ENCODE assay signal across 8 cellular contexts in genomic region chr1:41432481-41433280, GRCh38. TPM values are rescaled to one million over a fixed set of nuclear protein-coding genes. Genes with fewer than 3 reads are reported as not detected.
DNase-seq lines count a peak whose midpoint lies in the region; ATAC-seq and TF ChIP-seq lines count a peak whose summit lies in the region.

No MANE protein-coding gene starts in this region.

- peaks cover 5% of the 10 kb centered on the region for H3K27me3 ChIP-seq in CD4-positive, alpha-beta memory T cell (ENCODE audit: insufficient read depth, low read length)

- ATAC-seq in activated CD8-positive, alpha-beta T cell treated with anti-CD3 and anti-CD28 coated beads for 36 hours: peak; percentile 98
- ATAC-seq in effector memory CD8-positive, alpha-beta T cell (replicated peaks): peak; percentile 71
- ATAC-seq in memory B cell (ENCODE audit: low read depth) (peak; percentile 49), HG02938 (IDR thresholded peaks at IDR 0.05; ENCODE audit: unreplicated experiment) (no peak)

- H3K9me3 ChIP-seq in CD4-positive, alpha-beta memory T cell (ENCODE audit: control insufficient read depth in 1 of 2, low read length in 2 of 2): no peaks in the 10 kb centered on the region

- no peak overlapping the region for H3K27ac Mint-ChIP-seq in CD4-positive, alpha-beta memory T cell
- H3K27ac Mint-ChIP-seq in activated CD8-positive, alpha-beta T cell treated with anti-CD3 and anti-CD28 coated beads for 36 hours: no peak overlapping the region
- no peak overlapping the region for H3K27ac Mint-ChIP-seq in effector memory CD8-positive, alpha-beta T cell
- no peak overlapping the region for H3K27ac Mint-ChIP-seq in memory B cell

- peak in 4 of 5 donors; percentile 31 to 44 (median 40) for DNase-seq in CD4-positive, alpha-beta memory T cell
- DNase-seq in HCEC 1CT (peak; percentile 84), NCI-H748 treated with DMSO at 0.1 percent for 48 hours (lab: John Stamatoyannopoulos, UW) (peak; percentile 93), memory B cell (ENCODE audit: low spot score in 2 of 2) (peak; percentile 29 to 35)
- peak; percentile 91 for DNase-seq in activated CD8-positive, alpha-beta T cell treated with anti-CD3 and anti-CD28 coated beads for 36 hours
- peak; percentile 57 to 66 (median 62) for DNase-seq in effector memory CD8-positive, alpha-beta T cell
- peak; percentile 31 for DNase-seq in stimulated activated CD8-positive, alpha-beta memory T cell treated with anti-CD3 and anti-CD28 coated beads, Interleukin-12 subunit alpha, Interleukin-12 subunit beta, amount 100 ng/mL, for 24 hours (ENCODE audit: extremely low read depth)

- TF ChIP-seq CTCF in activated CD8-positive, alpha-beta T cell treated with anti-CD3 and anti-CD28 coated beads for 36 hours (IDR thresholded peaks at IDR 0.05): peak; percentile 90

- no peaks in the 10 kb centered on the region for H3K9me3 Mint-ChIP-seq in CD4-positive, alpha-beta memory T cell
- no peaks in the 10 kb centered on the region for H3K9me3 Mint-ChIP-seq in activated CD8-positive, alpha-beta T cell treated with anti-CD3 and anti-CD28 coated beads for 36 hours
- H3K9me3 Mint-ChIP-seq in effector memory CD8-positive, alpha-beta T cell: no peaks in the 10 kb centered on the region
- no peaks in the 10 kb centered on the region for H3K9me3 Mint-ChIP-seq in memory B cell

- intact Hi-C loops in CD4-positive, alpha-beta memory T cell (cut with micrococcal nuclease): loop anchor here (1.0 to 5.0 kb wide), 2 partner anchors 110 to 150 kb away; no protein-coding TSS in a partner anchor
- intact Hi-C loops in activated CD8-positive, alpha-beta T cell treated with anti-CD3 and anti-CD28 coated beads for 36 hours (cut with micrococcal nuclease): loop anchor here (5.0 kb wide), 1 partner anchor 165 kb away; no protein-coding TSS in a partner anchor

- H3K4me3 Mint-ChIP-seq in CD4-positive, alpha-beta memory T cell: no peak overlapping the region
- H3K4me3 Mint-ChIP-seq in activated CD8-positive, alpha-beta T cell treated with anti-CD3 and anti-CD28 coated beads for 36 hours: no peak overlapping the region
- H3K4me3 Mint-ChIP-seq in effector memory CD8-positive, alpha-beta T cell: no peak overlapping the region
- no peak overlapping the region for H3K4me3 Mint-ChIP-seq in memory B cell

- H3K27ac ChIP-seq in CD4-positive, alpha-beta memory T cell (ENCODE audit: low read depth, low read length): no peak overlapping the region

- H3K36me3 Mint-ChIP-seq in CD4-positive, alpha-beta memory T cell: no peaks in the 10 kb centered on the region
- no peaks in the 10 kb centered on the region for H3K36me3 Mint-ChIP-seq in activated CD8-positive, alpha-beta T cell treated with anti-CD3 and anti-CD28 coated beads for 36 hours (ENCODE audit: low read depth)
- H3K36me3 Mint-ChIP-seq in effector memory CD8-positive, alpha-beta T cell (ENCODE audit: insufficient read depth): no peaks in the 10 kb centered on the region
- no peaks in the 10 kb centered on the region for H3K36me3 Mint-ChIP-seq in memory B cell

- POLR2A ChIA-PET in CD4-positive, alpha-beta memory T cell (lab: Charles Lee; ENCODE audit: partially characterized antibody): no interaction called here
- POLR2A ChIA-PET in activated CD8-positive, alpha-beta T cell treated with anti-CD3 and anti-CD28 coated beads for 36 hours (lab: Charles Lee): no interaction called here

- no peaks in the 10 kb centered on the region for H3K4me1 ChIP-seq in CD4-positive, alpha-beta memory T cell (ENCODE audit: insufficient read depth, low read length)

- H3K4me1 Mint-ChIP-seq in CD4-positive, alpha-beta memory T cell: no peaks in the 10 kb centered on the region
- no peaks in the 10 kb centered on the region for H3K4me1 Mint-ChIP-seq in activated CD8-positive, alpha-beta T cell treated with anti-CD3 and anti-CD28 coated beads for 36 hours (ENCODE audit: low read depth)
- peaks cover 4 to 7% of the 10 kb centered on the region in 2 donors for H3K4me1 Mint-ChIP-seq in effector memory CD8-positive, alpha-beta T cell (ENCODE audit: low read depth in 2 of 2)
- H3K4me1 Mint-ChIP-seq in memory B cell: no peaks in the 10 kb centered on the region

- CTCF ChIA-PET in CD4-positive, alpha-beta memory T cell (lab: Charles Lee; ENCODE audit: partially characterized antibody): interaction anchor here (0.8 to 1.2 kb wide), 5 partner anchors 11 to 166 kb away, joined by 3 to 5 read pairs (median 3); no protein-coding TSS in a partner anchor
- CTCF ChIA-PET in activated CD8-positive, alpha-beta T cell treated with anti-CD3 and anti-CD28 coated beads for 36 hours (lab: Charles Lee): interaction anchor here (0.6 to 3.6 kb wide), 22 partner anchors 8 to 166 kb away, joined by 3 to 30 read pairs (median 4); no protein-coding TSS in a partner anchor

- no peaks in the 10 kb centered on the region for H3K36me3 ChIP-seq in CD4-positive, alpha-beta memory T cell (ENCODE audit: insufficient read depth, low read length)

- H3K27me3 Mint-ChIP-seq in CD4-positive, alpha-beta memory T cell: peaks cover 16 to 34% of the 10 kb centered on the region in 2 donors
- peaks cover 18% of the 10 kb centered on the region for H3K27me3 Mint-ChIP-seq in activated CD8-positive, alpha-beta T cell treated with anti-CD3 and anti-CD28 coated beads for 36 hours
- peaks cover 58 to 86% of the 10 kb centered on the region in 2 donors for H3K27me3 Mint-ChIP-seq in effector memory CD8-positive, alpha-beta T cell
- H3K27me3 Mint-ChIP-seq in memory B cell: peaks cover 30% of the 10 kb centered on the region

- H3K4me3 ChIP-seq in CD4-positive, alpha-beta memory T cell (ENCODE audit: low read length in 2 of 2): no peak overlapping the region

RNA-seq across cellular contexts. Expression of gene EDN2, which starts 51.8 kb away (rescaled TPM):
- total RNA-seq in CD4-positive, alpha-beta memory T cell: not detected
- polyA plus RNA-seq in CD4-positive, alpha-beta memory T cell: not detected
- not detected for total RNA-seq in activated CD8-positive, alpha-beta T cell treated with anti-CD3 and anti-CD28 coated beads for 36 hours

Comparison
In these comparisons a context has a peak if more than half of its experiments do, and no peak if none do; other contexts are left out.
1. DNase-seq: peak in every context shown above with its lines; median percentile 93 in NCI-H748 treated with DMSO at 0.1 percent for 48 hours; 91 in activated CD8-positive, alpha-beta T cell treated with anti-CD3 and anti-CD28 coated beads for 36 hours; 84 in HCEC 1CT; 62 in effector memory CD8-positive, alpha-beta T cell; 40 in CD4-positive, alpha-beta memory T cell; 32 in memory B cell; 31 in stimulated activated CD8-positive, alpha-beta memory T cell treated with anti-CD3 and anti-CD28 coated beads, Interleukin-12 subunit alpha, Interleukin-12 subunit beta, amount 100 ng/mL, for 24 hours.